ENCODE assay signal across 11 cellular contexts in genomic region chr10:35821339-35821911, GRCh38.
A peak's percentile ranks its signal among the peaks of the same experiment; 100 is the strongest.
DNase-seq lines count a peak whose midpoint lies in the region; ATAC-seq and TF ChIP-seq lines count a peak whose summit lies in the region.
"Had no signal": no experiment of that assay in that cellular context is flagged by ENCODE, and none has a peak within 500 bp of the region (broad histone marks: within the 10 kb centered on the region; RNA-seq: fewer than 3 reads in every experiment).

No MANE protein-coding gene starts in this region.

- H3K36me3 ChIP-seq in breast epithelium (no peaks in the 10 kb centered on the region), ascending aorta (no peaks in the 10 kb centered on the region), tibial artery (no peaks in the 10 kb centered on the region)

- H3K4me3 ChIP-seq in breast epithelium, result no peak overlapping the region
- no peak overlapping the region for H3K4me3 ChIP-seq in ascending aorta
- H3K4me3 ChIP-seq in tibial artery, result no peak overlapping the region

- TF ChIP-seq CTCF in MCF 10A (IDR thresholded peaks at IDR 0.05; ENCODE audit: unreplicated experiment), result no peak
- no peak for TF ChIP-seq CTCF in breast epithelium (IDR thresholded peaks at IDR 0.05)
- no peak for TF ChIP-seq CTCF in ascending aorta (IDR thresholded peaks at IDR 0.05)
- TF ChIP-seq CTCF in tibial artery (IDR thresholded peaks at IDR 0.05), result no peak

- H3K27ac ChIP-seq in breast epithelium (peak overlapping the region in 1 of 2 donors; percentile 10), ascending aorta (peak overlapping the region; percentile 73 to 78), tibial artery (peak overlapping the region; percentile 60 to 74)

- H3K4me1 ChIP-seq in breast epithelium (no peaks in the 10 kb centered on the region), ascending aorta (peaks cover 9 to 24% of the 10 kb centered on the region in 2 donors), tibial artery (peaks cover 0 to 48% (median 36%) of the 10 kb centered on the region in 4 donors)

- H3K4me1 Mint-ChIP-seq in MCF 10A (ENCODE audit: insufficient read depth, unreplicated experiment), result peaks cover 10% of the 10 kb centered on the region
- H3K4me1 Mint-ChIP-seq: T-helper 17 cell had no signal

- peak overlapping the region; percentile 82 for H3K27ac Mint-ChIP-seq in MCF 10A (ENCODE audit: low read depth, unreplicated experiment)
- H3K27ac Mint-ChIP-seq: activated T-cell treated with anti-CD3 and anti-CD28 coated beads, Interleukin-2, amount 50 U/mL, for 72 hours; T-helper 17 cell had no signal

- no peaks in the 10 kb centered on the region for H3K9me3 ChIP-seq in breast epithelium
- no peaks in the 10 kb centered on the region for H3K9me3 ChIP-seq in ascending aorta
- no peaks in the 10 kb centered on the region for H3K9me3 ChIP-seq in tibial artery

- POLR2A ChIA-PET in MCF 10A (lab: Yijun Ruan, JAX), result no interaction called here

- BruUV-seq in MCF 10A (replicated peaks; lab: Mats Ljungman, UMichigan), result no TSS peak

- H3K27me3 ChIP-seq in breast epithelium (no peaks in the 10 kb centered on the region), ascending aorta (no peaks in the 10 kb centered on the region), tibial artery (no peaks in the 10 kb centered on the region)

- DNase-seq in MCF 10A (ENCODE audit: unreplicated experiment) (peak; percentile 8), breast epithelium (ENCODE audit: low spot score in 2 of 2) (no peak), ascending aorta (ENCODE audit: low spot score in 2 of 2) (no peak), tibial artery (no peak), SHP77 (lab: John Stamatoyannopoulos, UW) (no peak), kidney tubule cell (ENCODE audit: low spot score) (no peak)
- DNase-seq: activated T-cell treated with anti-CD3 and anti-CD28 coated beads, Interleukin-2, amount 50 U/mL, for 72 hours; retina; T-helper 17 cell had no signal

- intact Hi-C loops in MCF 10A (cut with micrococcal nuclease) (no loop called here), breast epithelium (cut with DNase I; ENCODE audit: low total_unique reads) (no loop called here), ascending aorta (cut with DNase I) (loop anchor here (5.0 kb wide), 1 partner anchor 46 kb away; no protein-coding TSS in a partner anchor), tibial artery (cut with DNase I; ENCODE audit: low total_unique reads) (loop anchor here (10.0 kb wide), 1 partner anchor 697 kb away; the partner anchor contains the start of gene CREM)

- CTCF ChIA-PET in MCF 10A (lab: Yijun Ruan, JAX), result interaction anchor here (0.6 to 0.9 kb wide), 3 partner anchors 129 to 826 kb away, joined by 3 to 4 read pairs (median 4); no protein-coding TSS in a partner anchor

- ATAC-seq in HG03196 (IDR thresholded peaks at IDR 0.05; ENCODE audit: unreplicated experiment) (peak; percentile 81), GM18873 (IDR thresholded peaks at IDR 0.05; ENCODE audit: low FRiP score, unreplicated experiment) (no peak)
- ATAC-seq: activated T-cell treated with anti-CD3 and anti-CD28 coated beads, Interleukin-2, amount 50 U/mL, for 72 hours; T-helper 17 cell had no signal

- no peaks in the 10 kb centered on the region for H3K27me3 Mint-ChIP-seq in MCF 10A (ENCODE audit: insufficient read depth, unreplicated experiment)

- H3K4me3 Mint-ChIP-seq in MCF 10A (ENCODE audit: unreplicated experiment), result peak overlapping the region; percentile 6
- H3K4me3 Mint-ChIP-seq: activated T-cell treated with anti-CD3 and anti-CD28 coated beads, Interleukin-2, amount 50 U/mL, for 72 hours; T-helper 17 cell had no signal

- no peaks in the 10 kb centered on the region for H3K36me3 Mint-ChIP-seq in MCF 10A (ENCODE audit: insufficient read depth, unreplicated experiment)

- no peak for TF ChIP-seq POLR2A in breast epithelium (IDR thresholded peaks at IDR 0.05)

- H3K9me3 Mint-ChIP-seq in MCF 10A (ENCODE audit: unreplicated experiment), result no peaks in the 10 kb centered on the region

Comparison
In these comparisons a context has a peak if more than half of its experiments do, and no peak if none do; other contexts are left out.
1. intact Hi-C loops: an anchor here in ascending aorta (5.0 kb wide) and tibial artery (10.0 kb wide); none called in MCF 10A and breast epithelium.